Comparison of ENCODE assay signal across 1 cellular context in genomic region chr5:44756097-44756496, GRCh38.
TF ChIP-seq lines count a peak whose summit lies in the region.

No MANE protein-coding gene starts in this region.

TF ChIP-seq in HEK293, 187 proteins besides CTCF, POLR2A, EP300 and RAD21 (continued from another document):
- TF ChIP-seq ZNF518A (tag by site-specific recombination; conservative IDR thresholded peaks at IDR 0.05; ENCODE audit: low read depth): peak; percentile 47; the same call in 1 of the 2 replicates
TF ChIP-seq in HEK293: peak in this region for 5; not testable (repeated sequence) for 182.
